In genomic region chr5:95403996-95404395, GRCh38 we compare ENCODE assay signal across 27 cellular contexts. TPM values are rescaled to one million over a fixed set of nuclear protein-coding genes. Genes with fewer than 3 reads are reported as not detected.
DNase-seq lines count a peak whose midpoint lies in the region; ATAC-seq, FAIRE-seq and TF ChIP-seq lines count a peak whose summit lies in the region.
"Had no signal": no experiment of that assay in that cellular context is flagged by ENCODE, and none has a peak within 500 bp of the region (broad histone marks: within the 10 kb centered on the region; RNA-seq: fewer than 3 reads in every experiment).

No MANE protein-coding gene starts in this region.

- H3K27ac ChIP-seq in RWPE1: no peak overlapping the region
- H3K27ac ChIP-seq in endothelial cell of umbilical vein (ENCODE audit: insufficient read depth, low read depth, low read length): no peak overlapping the region
- no peak overlapping the region for H3K27ac ChIP-seq in OCI-LY7 (ENCODE audit: low read depth, low read length, poor library complexity, severe bottlenecking)
- H3K27ac ChIP-seq: sigmoid colon, thyroid gland, VCaP had no signal

- peaks cover 10% of the 10 kb centered on the region for H3K4me1 ChIP-seq in endothelial cell of umbilical vein (ENCODE audit: control insufficient read depth, extremely low read depth, insufficient read depth, low read length)
- no peaks in the 10 kb centered on the region for H3K4me1 ChIP-seq in OCI-LY7 (ENCODE audit: insufficient read depth, low read length, poor library complexity, severe bottlenecking)
- H3K4me1 ChIP-seq: sigmoid colon had no signal

- BruUV-seq in endothelial cell of umbilical vein (replicated peaks; lab: Mats Ljungman, UMichigan): no TSS peak
- no TSS peak for BruUV-seq in OCI-LY7 (replicated peaks; lab: Mats Ljungman, UMichigan)

- no peak for FAIRE-seq in endothelial cell of umbilical vein (lab: Jason Lieb, UNC)
- FAIRE-seq: colon, kidney had no signal

- H3K4me2 ChIP-seq in endothelial cell of umbilical vein (ENCODE audit: insufficient read depth, low read length) (no peak overlapping the region), OCI-LY7 (ENCODE audit: low read length) (no peak overlapping the region)
- H3K4me2 ChIP-seq: GM23338 had no signal

- dilution Hi-C loops in endothelial cell of umbilical vein (cut with MboI; ENCODE audit: extremely low pct_ligation_motif_present, low sequenced_read_pairs): no loop called here

- TF ChIP-seq CTCF in RWPE1 (conservative IDR thresholded peaks at IDR 0.05; ENCODE audit: low read depth) (no peak), endothelial cell of umbilical vein (IDR thresholded peaks at IDR 0.05; ENCODE audit: extremely low read depth in 1 of 2, insufficient read depth in 1 of 2, low read depth in 1 of 2, low read length in 2 of 2) (no peak), OCI-LY7 (conservative IDR thresholded peaks at IDR 0.05; ENCODE audit: low read length) (no peak)

- DNase-seq in HEK293T (ENCODE audit: extremely low spot score): peak; percentile 12
- DNase-seq in RWPE1 (ENCODE audit: low spot score): peak; percentile 36
- DNase-seq in endothelial cell of umbilical vein (ENCODE audit: low read depth, low spot score): no peak
- DNase-seq in renal cortical epithelial cell (ENCODE audit: low read depth): peak; percentile 29
- DNase-seq in OCI-LY7 (ENCODE audit: low spot score): no peak
- no peak for DNase-seq in stimulated activated CD8-positive, alpha-beta memory T cell treated with anti-CD3 and anti-CD28 coated beads, Interleukin-4, amount 100 ng/mL, for 48 hours
- DNase-seq: activated CD4-positive, alpha-beta T cell treated with anti-CD3 and anti-CD28 coated beads, Interleukin-2, amount 50 U/mL, for 4 hours; activated naive CD4-positive, alpha-beta T cell treated with anti-CD3 and anti-CD28 coated beads, Interleukin-2, amount 10 ng/mL, durations not matched to agents 7 days and 5 days; aorta; COR-L47; IMR-90; kidney; mesenchymal stem cell; naive thymus-derived CD4-positive, alpha-beta T cell; NCI-H187; NCI-H2227 treated with DMSO at 0.1 percent for 48 hours; sigmoid colon; stimulated activated CD4-positive, alpha-beta T cell treated with anti-CD3 and anti-CD28 coated beads, Interleukin-1b, Interleukin-23, amount 100 ng/mL, for 48 hours; stimulated activated naive CD4-positive, alpha-beta T cell treated with Interleukin-2 at 50 U/mL for 16 hours; T-helper 1 cell; thyroid gland had no signal

- H3K79me2 ChIP-seq in endothelial cell of umbilical vein (ENCODE audit: control insufficient read depth, insufficient read depth, low read length) (no peaks in the 10 kb centered on the region), OCI-LY7 (ENCODE audit: insufficient read depth, low read depth, low read length) (no peaks in the 10 kb centered on the region)

- H2AFZ ChIP-seq in endothelial cell of umbilical vein (ENCODE audit: low read depth, low read length) (no peak overlapping the region), OCI-LY7 (ENCODE audit: low read length) (no peak overlapping the region)
- H2AFZ ChIP-seq: GM23338 had no signal

- peaks cover 0 to 4% of the 10 kb centered on the region in 2 experiments for H3K27me3 ChIP-seq in endothelial cell of umbilical vein (ENCODE audit: control insufficient read depth in 2 of 2, insufficient read depth in 2 of 2, low read length in 2 of 2)
- H3K27me3 ChIP-seq: sigmoid colon, thyroid gland had no signal

- no peaks in the 10 kb centered on the region for H3K9me2 ChIP-seq in OCI-LY7 (ENCODE audit: insufficient read depth, low read length)

- H3K9me1 ChIP-seq in endothelial cell of umbilical vein (replicated peaks; ENCODE audit: control insufficient read depth, extremely low read depth, insufficient read depth, low read length): no peaks in the 10 kb centered on the region

- H3K36me3 ChIP-seq in endothelial cell of umbilical vein (ENCODE audit: control insufficient read depth in 2 of 2, extremely low read depth in 1 of 2, insufficient read depth in 2 of 2, low read length in 2 of 2): no peaks in the 10 kb centered on the region
- no peaks in the 10 kb centered on the region for H3K36me3 ChIP-seq in OCI-LY7 (ENCODE audit: insufficient read depth, low read length)
- H3K36me3 ChIP-seq: sigmoid colon, thyroid gland had no signal

- TF ChIP-seq POLR2A in endothelial cell of umbilical vein (IDR thresholded peaks at IDR 0.05; ENCODE audit: low read depth, low read length): no peak

- H4K20me1 ChIP-seq in endothelial cell of umbilical vein (replicated peaks; ENCODE audit: control insufficient read depth, extremely low read depth, insufficient read depth, low read length): no peaks in the 10 kb centered on the region
- no peaks in the 10 kb centered on the region for H4K20me1 ChIP-seq in OCI-LY7 (ENCODE audit: insufficient read depth, low read length)

- H3K9ac ChIP-seq in endothelial cell of umbilical vein (replicated peaks; ENCODE audit: extremely low read depth, insufficient read depth, low read length): no peak overlapping the region

- CTCF ChIA-PET in HEK293T (lab: Yijun Ruan, JAX) (no interaction called here), RWPE1 (lab: Yijun Ruan, JAX) (no interaction called here), endothelial cell of umbilical vein (lab: Charles Lee) (interaction anchor here (0.9 kb wide), 1 partner anchor 11 kb away, joined by 4 read pairs; no protein-coding TSS in a partner anchor), OCI-LY7 (lab: Charles Lee; ENCODE audit: unreplicated experiment) (no interaction called here)

- H3K4me3 ChIP-seq in endothelial cell of umbilical vein (replicated peaks in 1 of 3; ENCODE audit: insufficient read depth in 1 of 3, low read depth in 1 of 3, low read length in 3 of 3) (no peak overlapping the region), OCI-LY7 (ENCODE audit: low read depth, low read length, poor library complexity, severe bottlenecking) (no peak overlapping the region)
- H3K4me3 ChIP-seq: GM23338, sigmoid colon, thyroid gland had no signal

- POLR2A ChIA-PET in HEK293T (lab: Yijun Ruan, JAX): no interaction called here
- POLR2A ChIA-PET in RWPE1 (lab: Yijun Ruan, JAX; ENCODE audit: low non-redundant PET): no interaction called here
- POLR2A ChIA-PET in endothelial cell of umbilical vein (lab: Charles Lee): no interaction called here
- POLR2A ChIA-PET in OCI-LY7 (lab: Charles Lee): interaction anchor here (0.6 kb wide), 1 partner anchor 101 kb away, joined by 3 read pairs; no protein-coding TSS in a partner anchor

- no peak for ATAC-seq in HG03521 (IDR thresholded peaks at IDR 0.05; ENCODE audit: unreplicated experiment)
- ATAC-seq: GM23338; naive thymus-derived CD4-positive, alpha-beta T cell had no signal

- intact Hi-C loops in endothelial cell of umbilical vein (cut with micrococcal nuclease): no loop called here
- intact Hi-C loops in OCI-LY7 (cut with micrococcal nuclease; ENCODE audit: unreplicated experiment): no loop called here

- H3K9me3 ChIP-seq in endothelial cell of umbilical vein (replicated peaks; ENCODE audit: control insufficient read depth, insufficient read depth, low read length) (no peaks in the 10 kb centered on the region), OCI-LY7 (ENCODE audit: low read length) (no peaks in the 10 kb centered on the region)
- H3K9me3 ChIP-seq: sigmoid colon, thyroid gland had no signal

TF ChIP-seq in HEK293T, 16 proteins besides CTCF, POLR2A, EP300 and RAD21 (continues in another document):
- TF ChIP-seq FOXK2 (IDR thresholded peaks at IDR 0.05) (no peak), ZNF384 (IDR thresholded peaks at IDR 0.05) (no peak), LEF1 (IDR thresholded peaks at IDR 0.05; ENCODE audit: borderline replicate concordance) (no peak), BHLHE40 (IDR thresholded peaks at IDR 0.05; ENCODE audit: borderline replicate concordance) (no peak), FOXM1 (IDR thresholded peaks at IDR 0.05; ENCODE audit: borderline replicate concordance) (no peak), L3MBTL2 (conservative IDR thresholded peaks at IDR 0.05) (no peak)
- TF ChIP-seq, protein P1, sequence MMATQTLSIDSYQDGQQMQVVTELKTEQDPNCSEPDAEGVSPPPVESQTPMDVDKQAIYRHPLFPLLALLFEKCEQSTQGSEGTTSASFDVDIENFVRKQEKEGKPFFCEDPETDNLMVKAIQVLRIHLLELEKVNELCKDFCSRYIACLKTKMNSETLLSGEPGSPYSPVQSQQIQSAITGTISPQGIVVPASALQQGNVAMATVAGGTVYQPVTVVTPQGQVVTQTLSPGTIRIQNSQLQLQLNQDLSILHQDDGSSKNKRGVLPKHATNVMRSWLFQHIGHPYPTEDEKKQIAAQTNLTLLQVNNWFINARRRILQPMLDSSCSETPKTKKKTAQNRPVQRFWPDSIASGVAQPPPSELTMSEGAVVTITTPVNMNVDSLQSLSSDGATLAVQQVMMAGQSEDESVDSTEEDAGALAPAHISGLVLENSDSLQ (IDR thresholded peaks at IDR 0.05): no peak

TF ChIP-seq in endothelial cell of umbilical vein, 7 proteins besides CTCF, POLR2A, EP300 and RAD21:
- TF ChIP-seq MYC (IDR thresholded peaks at IDR 0.05; ENCODE audit: low read depth, low read length) (no peak), POLR2AphosphoS5 (IDR thresholded peaks at IDR 0.05; ENCODE audit: insufficient read depth, low read depth, low read length) (no peak), EZH2 (IDR thresholded peaks at IDR 0.05; ENCODE audit: borderline replicate concordance, low read depth, low read length, severe bottlenecking) (no peak), GATA2 (IDR thresholded peaks at IDR 0.05; ENCODE audit: insufficient read depth, insufficient read length, low read depth, low read length) (no peak), FOS (IDR thresholded peaks at IDR 0.05; ENCODE audit: borderline replicate concordance, insufficient read depth, low read length) (peak; percentile 14), MAX (IDR thresholded peaks at IDR 0.05; ENCODE audit: insufficient read depth, insufficient read length) (no peak), JUN (IDR thresholded peaks at IDR 0.05; ENCODE audit: borderline replicate concordance, insufficient read depth, insufficient read length, low read depth) (peak; percentile 7)
TF ChIP-seq in endothelial cell of umbilical vein: peak in this region for 2.

RNA-seq across cellular contexts. Expression of gene FAM81B, which starts 12.8 kb away (rescaled TPM):
- total RNA-seq in endothelial cell of umbilical vein (not detected in 2 replicates), renal cortical epithelial cell (not detected in 2 replicates), OCI-LY7 (2022) (not detected in 2 replicates)
- polyA plus RNA-seq in endothelial cell of umbilical vein: not detected in 2 replicates
- polyA plus RNA-seq in endothelial cell of umbilical vein (2011; cell fraction: cytosol; rRNA removed): not detected in 2 replicates
- polyA plus RNA-seq in endothelial cell of umbilical vein (2011; cell fraction: nucleus; rRNA removed): not detected in 2 replicates
- not detected in 2 replicates for polyA plus RNA-seq in endothelial cell of umbilical vein (2012)
- polyA minus RNA-seq in endothelial cell of umbilical vein: not detected in 2 replicates
- polyA minus RNA-seq in endothelial cell of umbilical vein (2011; cell fraction: cytosol; rRNA and poly(A)+ RNA removed): not detected
- not detected in 2 replicates for polyA minus RNA-seq in endothelial cell of umbilical vein (2011; cell fraction: nucleus; rRNA and poly(A)+ RNA removed)
- total RNA-seq in OCI-LY7 (2014; rRNA removed; shearing (Covaris generic)): not detected in 2 replicates
- total RNA-seq: aorta; fibroblast of villous mesenchyme; GM23338; IMR-90; naive thymus-derived CD4-positive, alpha-beta T cell; osteocyte; sigmoid colon had no signal
- polyA plus RNA-seq: aorta; IMR-90; naive thymus-derived CD4-positive, alpha-beta T cell; sigmoid colon had no signal

Comparison
In these comparisons a context has a peak if more than half of its experiments do, and no peak if none do; other contexts are left out.
1. DNase-seq: peak in HEK293T (single experiment), RWPE1 (single experiment) and renal cortical epithelial cell (single experiment); none in endothelial cell of umbilical vein (single experiment), OCI-LY7 (single experiment) and stimulated activated CD8-positive, alpha-beta memory T cell treated with anti-CD3 and anti-CD28 coated beads, Interleukin-4, amount 100 ng/mL, for 48 hours (single experiment).